In genomic region chr4:146916479-146917076, GRCh38 we compare ENCODE assay signal across 8 cellular contexts. TPM values are rescaled to one million over a fixed set of nuclear protein-coding genes. Genes with fewer than 3 reads are reported as not detected.
DNase-seq lines count a peak whose midpoint lies in the region; ATAC-seq and TF ChIP-seq lines count a peak whose summit lies in the region.

No MANE protein-coding gene starts in this region.

- H3K4me3 ChIP-seq in CD4-positive, CD25-positive, alpha-beta regulatory T cell (ENCODE audit: low read depth, low read length), result no peak overlapping the region
- no peak overlapping the region for H3K4me3 ChIP-seq in astrocyte of the cerebellum (ENCODE audit: low read depth, low read length)

- H3K27me3 ChIP-seq in CD4-positive, CD25-positive, alpha-beta regulatory T cell (ENCODE audit: control insufficient read depth, insufficient read depth, low read length), result peaks cover 2% of the 10 kb centered on the region

- no peaks in the 10 kb centered on the region for H3K36me3 ChIP-seq in CD4-positive, CD25-positive, alpha-beta regulatory T cell (ENCODE audit: control insufficient read depth, insufficient read depth, low read length)

- H3K4me3 Mint-ChIP-seq in CD4-positive, CD25-positive, alpha-beta regulatory T cell, result no peak overlapping the region

- H3K4me1 ChIP-seq in CD4-positive, CD25-positive, alpha-beta regulatory T cell (ENCODE audit: control insufficient read depth, insufficient read depth, low read length, poor library complexity, severe bottlenecking), result no peaks in the 10 kb centered on the region

- intact Hi-C loops in posterior vena cava (cut with DNase I), result no loop called here

- H3K27ac ChIP-seq in CD4-positive, CD25-positive, alpha-beta regulatory T cell (ENCODE audit: insufficient read depth, low read length, poor library complexity, severe bottlenecking), result no peak overlapping the region

- no peak overlapping the region for H3K27ac Mint-ChIP-seq in CD4-positive, CD25-positive, alpha-beta regulatory T cell

- in situ Hi-C loops in astrocyte of the cerebellum (cut with HindIII; ENCODE audit: low sequenced_read_pairs), result no loop called here

- H3K9me3 Mint-ChIP-seq in CD4-positive, CD25-positive, alpha-beta regulatory T cell, result peaks cover 0 to 3% (median 0%) of the 10 kb centered on the region in 7 donors

- H3K27me3 Mint-ChIP-seq in CD4-positive, CD25-positive, alpha-beta regulatory T cell, result peaks cover 5% of the 10 kb centered on the region

- H3K9me3 ChIP-seq in CD4-positive, CD25-positive, alpha-beta regulatory T cell (ENCODE audit: control insufficient read depth in 2 of 2, low read length in 2 of 2), result no peaks in the 10 kb centered on the region

- peak; percentile 60 for TF ChIP-seq CTCF in astrocyte of the cerebellum (IDR thresholded peaks at IDR 0.05; ENCODE audit: low read depth, low read length, missing control alignments)

- H3K4me1 Mint-ChIP-seq in CD4-positive, CD25-positive, alpha-beta regulatory T cell, result no peaks in the 10 kb centered on the region

- peak in 2 of 3 donors; percentile 31 to 50 for DNase-seq in CD4-positive, CD25-positive, alpha-beta regulatory T cell
- DNase-seq in NCI-H1105 treated with DMSO at 0.1 percent for 48 hours (lab: John Stamatoyannopoulos, UW), result peak; percentile 34
- peak; percentile 49 for DNase-seq in astrocyte of the cerebellum (ENCODE audit: low read depth)
- DNase-seq in kidney tubule cell (ENCODE audit: low spot score), result peak; percentile 47
- DNase-seq in posterior vena cava (ENCODE audit: low spot score), result no peak
- DNase-seq in stimulated activated CD4-positive, alpha-beta T cell treated with anti-CD3 and anti-CD28 coated beads, Interleukin-1b, Interleukin-23, amount 100 ng/mL, for 48 hours, result no peak
- no peak for DNase-seq in activated gamma-delta T cell (lab: John Stamatoyannopoulos, UW)

- ATAC-seq in CD4-positive, CD25-positive, alpha-beta regulatory T cell (ENCODE audit: low read depth in 2 of 2), result no peak
- peak; percentile 66 for ATAC-seq in GM18517 (IDR thresholded peaks at IDR 0.05; ENCODE audit: unreplicated experiment)

- H3K36me3 Mint-ChIP-seq in CD4-positive, CD25-positive, alpha-beta regulatory T cell, result no peaks in the 10 kb centered on the region

RNA-seq across cellular contexts. Expression of gene TTC29, which starts 29.1 kb away (rescaled TPM):
- not detected for total RNA-seq in CD4-positive, CD25-positive, alpha-beta regulatory T cell
- polyA plus RNA-seq in CD4-positive, CD25-positive, alpha-beta regulatory T cell, result not detected
- total RNA-seq in posterior vena cava, result not detected

Comparison
In these comparisons a context has a peak if more than half of its experiments do, and no peak if none do; other contexts are left out.
1. DNase-seq: peak in CD4-positive, CD25-positive, alpha-beta regulatory T cell (2 of 3), NCI-H1105 treated with DMSO at 0.1 percent for 48 hours (single experiment), astrocyte of the cerebellum (single experiment) and kidney tubule cell (single experiment); none in posterior vena cava (single experiment), stimulated activated CD4-positive, alpha-beta T cell treated with anti-CD3 and anti-CD28 coated beads, Interleukin-1b, Interleukin-23, amount 100 ng/mL, for 48 hours (single experiment) and activated gamma-delta T cell (single experiment).